1 cellular context compared by ENCODE assay signal in genomic region chr5:38078161-38078560, GRCh38.
TF ChIP-seq lines count a peak whose summit lies in the region.

No MANE protein-coding gene starts in this region.

TF ChIP-seq in IMR-90, 13 proteins besides CTCF, POLR2A, EP300 and RAD21 (continued from another document):
- TF ChIP-seq, protein P1, sequence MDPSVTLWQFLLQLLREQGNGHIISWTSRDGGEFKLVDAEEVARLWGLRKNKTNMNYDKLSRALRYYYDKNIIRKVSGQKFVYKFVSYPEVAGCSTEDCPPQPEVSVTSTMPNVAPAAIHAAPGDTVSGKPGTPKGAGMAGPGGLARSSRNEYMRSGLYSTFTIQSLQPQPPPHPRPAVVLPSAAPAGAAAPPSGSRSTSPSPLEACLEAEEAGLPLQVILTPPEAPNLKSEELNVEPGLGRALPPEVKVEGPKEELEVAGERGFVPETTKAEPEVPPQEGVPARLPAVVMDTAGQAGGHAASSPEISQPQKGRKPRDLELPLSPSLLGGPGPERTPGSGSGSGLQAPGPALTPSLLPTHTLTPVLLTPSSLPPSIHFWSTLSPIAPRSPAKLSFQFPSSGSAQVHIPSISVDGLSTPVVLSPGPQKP (IDR thresholded peaks at IDR 0.05; ENCODE audit: borderline replicate concordance, low read depth, low read length), result no peak
- TF ChIP-seq USF2 (IDR thresholded peaks at IDR 0.05; ENCODE audit: low read depth, low read length) (no peak), MXI1 (IDR thresholded peaks at IDR 0.05; ENCODE audit: borderline replicate concordance, low read depth, low read length) (no peak), RCOR1 (IDR thresholded peaks at IDR 0.05; ENCODE audit: insufficient replicate concordance, low read length) (no peak)
TF ChIP-seq in IMR-90: peak in this region for 0.
